ENCODE assay signal across 8 cellular contexts in genomic region chr11:10249448-10249847, GRCh38. TPM values are rescaled to one million over a fixed set of nuclear protein-coding genes. Genes with fewer than 3 reads are reported as not detected.
DNase-seq lines count a peak whose midpoint lies in the region; ATAC-seq, FAIRE-seq and TF ChIP-seq lines count a peak whose summit lies in the region.
"Not testable (repeated sequence)": the region's sequence is repeated elsewhere in the genome, so short reads cannot be mapped to it uniquely, and the experiment has no call there.

No MANE protein-coding gene starts in this region.

- peak; percentile 27 for FAIRE-seq in H54 (lab: Jason Lieb, UNC)
- FAIRE-seq in H1 (lab: Jason Lieb, UNC): not testable (repeated sequence)

- not testable (repeated sequence) for H3F3A ChIP-seq in PC-3 (ENCODE audit: low read length, unreplicated experiment)

- H2BK12ac ChIP-seq in H1 (ENCODE audit: low read depth, low read length): not testable (repeated sequence)

- intact Hi-C loops in PC-3 (cut with micrococcal nuclease): not testable (repeated sequence)

- H3K9me3 ChIP-seq in HUES64 (ENCODE audit: insufficient read depth, low read depth, low read length); PC-3 (ENCODE audit: low read length); H1 (ENCODE audit: insufficient read depth in 2 of 2, low read depth in 1 of 2, low read length in 1 of 2); mesodermal cell (ENCODE audit: control insufficient read depth, low read length): not testable (repeated sequence)

- H3K56ac ChIP-seq in H1 (replicated peaks; ENCODE audit: insufficient read length, low read depth, low read length): not testable (repeated sequence)

- not testable (repeated sequence) for TF ChIP-seq EP300 in H1 (IDR thresholded peaks at IDR 0.05; ENCODE audit: borderline replicate concordance in 1 of 2, low read depth in 2 of 2, low read length in 2 of 2)

- 0 out of 2 replicates have a peak overlapping the region, but pooled peaks have one; percentile 45 for H3K27ac Mint-ChIP-seq in WTC11

- not testable (repeated sequence) for H4K8ac ChIP-seq in H1 (ENCODE audit: extremely low read depth, insufficient read depth, low read length)

- DNase-seq in ELR (ENCODE audit: low read depth): peak; percentile 76
- DNase-seq in H54 (ENCODE audit: insufficient read length, low spot score); WTC11 (ENCODE audit: low spot score); H1 (ENCODE audit: low read depth in 1 of 2, low spot score in 2 of 2): not testable (repeated sequence)
- DNase-seq in HS-27A (ENCODE audit: low read depth): peak; percentile 64
- DNase-seq in PC-3: peak; percentile 29

- not testable (repeated sequence) for H2BK15ac ChIP-seq in H1 (ENCODE audit: low read length)

- not testable (repeated sequence) for H3K9ac ChIP-seq in HUES64 (ENCODE audit: low read depth, low read length); PC-3 (ENCODE audit: low read length); H1 (replicated peaks in 1 of 4; ENCODE audit: extremely low read depth in 1 of 4, low read depth in 3 of 4, low read length in 3 of 4)

- not testable (repeated sequence) for H2BK120ac ChIP-seq in H1 (replicated peaks; ENCODE audit: low read depth, low read length)

- not testable (repeated sequence) for H3K23me2 ChIP-seq in H1 (ENCODE audit: low read depth, low read length)

- TF ChIP-seq POLR2A in H54 (IDR thresholded peaks at IDR 0.05; ENCODE audit: low read depth, low read length); H1 (IDR thresholded peaks at IDR 0.05; ENCODE audit: control extremely low read depth in 1 of 2, low read depth in 2 of 2, low read length in 2 of 2): not testable (repeated sequence)

- H3K14ac ChIP-seq in H1 (ENCODE audit: insufficient read length): not testable (repeated sequence)

- not testable (repeated sequence) for H3K4me3 Mint-ChIP-seq in WTC11

- H3K4me1 Mint-ChIP-seq in WTC11: peaks cover 30% of the 10 kb centered on the region

- CTCF ChIA-PET in PC-3 (lab: Charles Lee): not testable (repeated sequence)
- CTCF ChIA-PET in WTC11 (lab: Charles Lee) (interaction anchor here (1.4 kb wide), 1 partner anchor 57 kb away, joined by 4 read pairs; no protein-coding TSS in a partner anchor), H1 (lab: Charles Lee; ENCODE audit: partially characterized antibody) (interaction anchor here (0.6 kb wide), 1 partner anchor 17 kb away, joined by 3 read pairs; no protein-coding TSS in a partner anchor)

- H3K23ac ChIP-seq in H1 (ENCODE audit: insufficient read length): not testable (repeated sequence)

- not testable (repeated sequence) for H2BK5ac ChIP-seq in H1 (ENCODE audit: low read depth, low read length)

- H4K91ac ChIP-seq in H1 (replicated peaks; ENCODE audit: insufficient read length, low read length): not testable (repeated sequence)

- H3K4me2 ChIP-seq in PC-3 (ENCODE audit: low read length); H1 (ENCODE audit: insufficient read depth in 1 of 2, low read depth in 2 of 2, low read length in 2 of 2): not testable (repeated sequence)

- peaks cover 21% of the 10 kb centered on the region for H3K36me3 Mint-ChIP-seq in WTC11

- not testable (repeated sequence) for H3K4me3 ChIP-seq in HUES64 (ENCODE audit: low read length); PC-3 (ENCODE audit: low read length); mesodermal cell (ENCODE audit: extremely low read depth, insufficient read depth, low read length, poor library complexity, severe bottlenecking)
- peak overlapping the region in 1 of 4 experiments; percentile 22; a peak in 1 of 8 replicates for H3K4me3 ChIP-seq in H1 (ENCODE audit: extremely low read depth in 1 of 4, insufficient read depth in 2 of 4, low read depth in 3 of 4, low read length in 4 of 4)

- not testable (repeated sequence) for H3K27me3 ChIP-seq in HUES64 (ENCODE audit: insufficient read depth, low read length); PC-3 (ENCODE audit: low read length); H1 (replicated peaks in 1 of 4; ENCODE audit: control insufficient read depth in 3 of 4, extremely low read depth in 1 of 4, insufficient read depth in 3 of 4, low read length in 3 of 4)

- H3K9me3 Mint-ChIP-seq in WTC11: peaks cover 23% of the 10 kb centered on the region

- not testable (repeated sequence) for ATAC-seq in PC-3, WTC11

- POLR2A ChIA-PET in PC-3 (lab: Charles Lee; ENCODE audit: unreplicated experiment) (interaction anchor here (0.6 kb wide), 1 partner anchor 559 kb away, joined by 3 read pairs; the partner anchor contains the start of gene EIF4G2), H1 (lab: Charles Lee; ENCODE audit: partially characterized antibody) (interaction anchor here (1.2 kb wide), 1 partner anchor 102 kb away, joined by 3 read pairs; no protein-coding TSS in a partner anchor)
- POLR2A ChIA-PET in WTC11 (lab: Charles Lee): not testable (repeated sequence)

- TF ChIP-seq CTCF in PC-3 (conservative IDR thresholded peaks at IDR 0.05; ENCODE audit: low read depth, low read length); WTC11 (IDR thresholded peaks at IDR 0.05); H1 (IDR thresholded peaks at IDR 0.05; ENCODE audit: control extremely low read depth in 1 of 3, insufficient read depth in 1 of 3, low read depth in 1 of 3, low read length in 3 of 3): not testable (repeated sequence)

- not testable (repeated sequence) for H3K4me1 ChIP-seq in HUES64 (ENCODE audit: insufficient read depth, low read length); PC-3 (ENCODE audit: insufficient read depth, low read length); H1 (replicated peaks in 1 of 4; ENCODE audit: control insufficient read depth in 3 of 4, insufficient read depth in 4 of 4, low read length in 3 of 4); mesodermal cell (ENCODE audit: control insufficient read depth, insufficient read depth, low read length, poor library complexity, severe bottlenecking)

- not testable (repeated sequence) for H3K18ac ChIP-seq in H1 (ENCODE audit: extremely low read depth, low read length)

- H3K27ac ChIP-seq in HUES64 (ENCODE audit: low read depth, low read length) (peak overlapping the region; percentile 75; the same call in 1 of the 2 replicates), mesodermal cell (ENCODE audit: low read depth, low read length, severe bottlenecking) (peak overlapping the region; percentile 47)
- H3K27ac ChIP-seq in PC-3 (ENCODE audit: low read length); H1 (ENCODE audit: low read depth, low read length): not testable (repeated sequence)

- not testable (repeated sequence) for H3K79me1 ChIP-seq in H1 (ENCODE audit: low read depth, low read length)

- not testable (repeated sequence) for H3K4ac ChIP-seq in H1 (replicated peaks; ENCODE audit: insufficient read length, low read depth, low read length)

- not testable (repeated sequence) for H3K36me3 ChIP-seq in HUES64 (ENCODE audit: insufficient read depth, low read length); PC-3 (ENCODE audit: low read depth, low read length); H1 (ENCODE audit: control insufficient read depth in 2 of 4, insufficient read depth in 4 of 4, low read length in 3 of 4); mesodermal cell (ENCODE audit: control insufficient read depth, insufficient read depth, low read length)

- not testable (repeated sequence) for H2BK20ac ChIP-seq in H1 (ENCODE audit: low read length)

- H2AK5ac ChIP-seq in H1 (ENCODE audit: low read depth, low read length): not testable (repeated sequence)

- H2AFZ ChIP-seq in PC-3 (ENCODE audit: low read length); H1 (ENCODE audit: low read length): not testable (repeated sequence)

- not testable (repeated sequence) for H3K27me3 Mint-ChIP-seq in WTC11 (ENCODE audit: low read depth)

- TF ChIP-seq RAD21 in H1 (IDR thresholded peaks at IDR 0.05 in 1 of 2, conservative IDR thresholded peaks at IDR 0.05 in 1 of 2; ENCODE audit: low read depth in 2 of 2, low read length in 2 of 2): not testable (repeated sequence)

- not testable (repeated sequence) for H4K5ac ChIP-seq in H1 (ENCODE audit: insufficient read length, low read depth, low read length)

- not testable (repeated sequence) for BruUV-seq in PC-3 (replicated peaks; lab: Mats Ljungman, UMichigan)

- not testable (repeated sequence) for H3K9me2 ChIP-seq in PC-3 (replicated peaks; ENCODE audit: low read length)

- H3K79me2 ChIP-seq in PC-3 (ENCODE audit: low read length) (peaks cover 25% of the 10 kb centered on the region), H1 (ENCODE audit: control insufficient read depth in 1 of 2, insufficient read depth in 2 of 2, low read length in 2 of 2) (peaks cover 0 to 25% of the 10 kb centered on the region in 2 experiments; a peak in 2 of 4 replicates)

- not testable (repeated sequence) for H4K20me1 ChIP-seq in PC-3 (ENCODE audit: low read length); H1 (replicated peaks in 1 of 2; ENCODE audit: control insufficient read depth in 1 of 2, insufficient read depth in 2 of 2, low read length in 2 of 2)

RNA-seq across cellular contexts. Expression of gene SBF2, which starts 44.6 kb away (rescaled TPM):
- 17.3 TPM for polyA plus RNA-seq in HUES64 (2013, experiment 1 of 2)
- 19.6 TPM for polyA plus RNA-seq in HUES64 (2013, experiment 2 of 2)
- total RNA-seq in PC-3 (2014; rRNA removed) (30.3 and 31.3 TPM in 2 replicates), WTC11 (2021) (46.2 to 53.6 TPM (median 47.6 TPM) in 3 replicates)
- total RNA-seq in H1 (2021; fragmentation: NEBNext Ultra II Directional; extraction: Animal tissue kit (Norgen Biotek cat#: 25700)): 50.5 and 54.1 TPM in 2 replicates
- 23.4 and 36.7 TPM in 2 replicates for polyA plus RNA-seq in H1 (2011; rRNA removed)
- 37.3 TPM for polyA plus RNA-seq in H1 (2011; cell fraction: cytosol; rRNA removed)
- polyA plus RNA-seq in H1 (2011; cell fraction: nucleus; rRNA removed): 36.1 TPM
- polyA plus RNA-seq in H1 (2012, experiment 1 of 2): 33.3 to 38.8 TPM (median 37.1 TPM) in 4 replicates
- 3.4 TPM for polyA plus RNA-seq in H1 (2012, experiment 2 of 2)
- 15.9 TPM for polyA plus RNA-seq in H1 (2013, experiment 1 of 2)
- 18.9 TPM for polyA plus RNA-seq in H1 (2013, experiment 2 of 2)
- polyA minus RNA-seq in H1 (2011; rRNA and poly(A)+ RNA removed): 116 and 173 TPM in 2 replicates
- 44.3 TPM for polyA minus RNA-seq in H1 (2011; cell fraction: cytosol; rRNA and poly(A)+ RNA removed)
- 129 TPM for polyA minus RNA-seq in H1 (2011; cell fraction: nucleus; rRNA and poly(A)+ RNA removed)
- 34.6 TPM for polyA plus RNA-seq in mesodermal cell (2013, experiment 1 of 2)
- 28.7 TPM for polyA plus RNA-seq in mesodermal cell (2013, experiment 2 of 2)

RNA-seq across cellular contexts. Expression of gene ADM, which starts 55.4 kb away (rescaled TPM):
- polyA plus RNA-seq in HUES64 (2013, experiment 1 of 2): 69.4 TPM
- polyA plus RNA-seq in HUES64 (2013, experiment 2 of 2): 45.3 TPM
- total RNA-seq in PC-3 (2014; rRNA removed) (68.0 and 82.5 TPM in 2 replicates), WTC11 (2021) (18.7 to 40.8 TPM (median 40.1 TPM) in 3 replicates)
- 92.2 and 94.1 TPM in 2 replicates for total RNA-seq in H1 (2021; fragmentation: NEBNext Ultra II Directional; extraction: Animal tissue kit (Norgen Biotek cat#: 25700))
- 95.6 and 169 TPM in 2 replicates for polyA plus RNA-seq in H1 (2011; rRNA removed)
- 168 TPM for polyA plus RNA-seq in H1 (2011; cell fraction: cytosol; rRNA removed)
- polyA plus RNA-seq in H1 (2011; cell fraction: nucleus; rRNA removed): 272 TPM
- 123 to 199 TPM (median 136 TPM) in 4 replicates for polyA plus RNA-seq in H1 (2012, experiment 1 of 2)
- 86.1 TPM for polyA plus RNA-seq in H1 (2012, experiment 2 of 2)
- 89.5 TPM for polyA plus RNA-seq in H1 (2013, experiment 1 of 2)
- polyA plus RNA-seq in H1 (2013, experiment 2 of 2): 118 TPM
- polyA minus RNA-seq in H1 (2011; rRNA and poly(A)+ RNA removed): 88.1 and 122 TPM in 2 replicates
- 66.8 TPM for polyA minus RNA-seq in H1 (2011; cell fraction: cytosol; rRNA and poly(A)+ RNA removed)
- 175 TPM for polyA minus RNA-seq in H1 (2011; cell fraction: nucleus; rRNA and poly(A)+ RNA removed)
- 7.7 TPM for polyA plus RNA-seq in mesodermal cell (2013, experiment 1 of 2)
- 7.3 TPM for polyA plus RNA-seq in mesodermal cell (2013, experiment 2 of 2)
